Comparison of ENCODE assay signal across 8 cellular contexts in the genomic region with DNA sequence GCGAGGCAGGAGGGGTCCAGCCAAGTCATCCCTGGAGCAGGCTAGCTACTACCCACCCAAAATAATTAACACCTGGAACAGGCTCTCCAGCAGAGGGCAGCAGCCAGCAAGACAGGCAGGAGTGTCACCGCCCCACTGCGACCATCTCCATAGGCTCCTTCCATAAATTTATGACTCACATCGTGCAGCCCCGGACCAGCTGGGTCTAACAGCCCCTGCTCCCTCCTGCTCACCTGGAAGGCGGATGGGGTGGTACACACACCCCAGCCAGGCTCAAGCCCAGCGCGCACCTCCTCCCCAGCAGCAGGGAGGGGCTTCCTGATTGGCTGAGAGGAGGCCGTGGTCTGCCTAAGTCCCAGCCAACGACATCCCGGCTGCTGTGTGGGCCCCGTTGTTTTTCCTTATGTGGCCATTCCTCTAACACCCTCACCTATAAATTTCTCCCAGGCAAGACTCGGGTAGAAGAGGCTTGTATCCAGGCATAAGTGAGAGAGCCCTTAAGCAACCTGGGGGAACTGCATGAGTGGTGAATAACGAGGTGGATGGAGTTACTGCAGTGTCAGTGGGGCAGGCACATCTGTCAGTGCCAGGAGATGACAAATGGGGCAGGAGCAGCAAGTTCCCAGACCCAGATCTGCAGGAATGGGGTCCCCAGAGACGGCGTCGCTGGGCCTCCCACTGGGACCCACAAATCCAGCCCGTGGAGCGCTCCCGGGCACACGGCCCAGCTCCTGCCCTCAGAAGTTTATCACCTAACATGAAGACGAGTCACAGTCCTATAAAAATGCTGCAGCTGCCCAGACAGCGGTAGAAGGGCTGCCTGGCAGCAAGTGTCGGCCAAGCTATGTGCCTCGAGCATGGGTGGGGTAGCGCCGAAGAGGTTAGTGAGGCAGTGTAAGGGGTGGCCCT. TPM values are rescaled to one million over a fixed set of nuclear protein-coding genes. Genes with fewer than 3 reads are reported as not detected.
A peak's percentile ranks its signal among the peaks of the same experiment; 100 is the strongest.
DNase-seq lines count a peak whose midpoint lies in the region; TF ChIP-seq lines count a peak whose summit lies in the region.

No MANE protein-coding gene starts in this region.

- no peaks in the 10 kb centered on the region for H3K27me3 ChIP-seq in kidney epithelial cell (ENCODE audit: control insufficient read depth, insufficient read depth, low read length)

- intact Hi-C loops in MCF 10A (cut with micrococcal nuclease), result loop anchor here (5.0 kb wide), 1 partner anchor 356 kb away; no protein-coding TSS in a partner anchor
- intact Hi-C loops in lower leg skin (cut with DNase I; ENCODE audit: low total_unique reads), result no loop called here

- TF ChIP-seq POLR2A in lower leg skin (IDR thresholded peaks at IDR 0.05), result no peak

- 29 to 31% methylated on average over 19 to 26 of the region's 27 CpGs for WGBS in lower leg skin, 2 donors

- H3K4me1 Mint-ChIP-seq in MCF 10A (ENCODE audit: insufficient read depth, unreplicated experiment), result no peaks in the 10 kb centered on the region

- H3K27ac Mint-ChIP-seq in MCF 10A (ENCODE audit: low read depth, unreplicated experiment), result no peak overlapping the region

- POLR2A ChIA-PET in MCF 10A (lab: Yijun Ruan, JAX), result no interaction called here

- H3K27me3 Mint-ChIP-seq in MCF 10A (ENCODE audit: insufficient read depth, unreplicated experiment), result no peaks in the 10 kb centered on the region

- no peak overlapping the region for H3K4me3 Mint-ChIP-seq in MCF 10A (ENCODE audit: unreplicated experiment)

- BruUV-seq in MCF 10A (replicated peaks; lab: Mats Ljungman, UMichigan), result no TSS peak

- peak overlapping the region; percentile 49 for H3K27ac ChIP-seq in VCaP

- in situ Hi-C loops in ACHN (cut with HindIII; ENCODE audit: low pct_ligation_motif_present, low pct_unique_long_range_greater_than_20kb, low sequenced_read_pairs), result no loop called here

- CTCF ChIA-PET in MCF 10A (lab: Yijun Ruan, JAX), result interaction anchor here (0.6 to 28.9 kb wide), 35 partner anchors 8 to 727 kb away, joined by 3 to 530 read pairs (median 4); no protein-coding TSS in a partner anchor

- peak; percentile 69 for TF ChIP-seq CTCF in GM20000 (IDR thresholded peaks at IDR 0.05; ENCODE audit: extremely low read depth, missing control alignments)
- TF ChIP-seq CTCF in VCaP (conservative IDR thresholded peaks at IDR 0.05), result peak; percentile 96
- TF ChIP-seq CTCF in MCF 10A (IDR thresholded peaks at IDR 0.05; ENCODE audit: unreplicated experiment), result peak; percentile 70
- peak; percentile 75 for TF ChIP-seq CTCF in kidney epithelial cell (IDR thresholded peaks at IDR 0.05; ENCODE audit: insufficient read depth, low read length, poor library complexity, severe bottlenecking)
- no peak for TF ChIP-seq CTCF in lower leg skin (IDR thresholded peaks at IDR 0.05)

- peak overlapping the region; percentile 19 for H3K4me3 ChIP-seq in kidney epithelial cell (ENCODE audit: low read depth, low read length)
- no peak overlapping the region for H3K4me3 ChIP-seq in lower leg skin (ENCODE audit: low read depth, poor library complexity, severe bottlenecking)

- no peaks in the 10 kb centered on the region for H3K36me3 ChIP-seq in kidney epithelial cell (ENCODE audit: control insufficient read depth, insufficient read depth, low read length)

- no peaks in the 10 kb centered on the region for H3K36me3 Mint-ChIP-seq in MCF 10A (ENCODE audit: insufficient read depth, unreplicated experiment)

- DNase-seq in ACHN (peak; percentile 51), GM20000 (ENCODE audit: low spot score) (peak; percentile 87), NCI-H2196 (lab: John Stamatoyannopoulos, UW; ENCODE audit: unreplicated experiment) (peak; percentile 65), MCF 10A (ENCODE audit: unreplicated experiment) (peak; percentile 74), kidney epithelial cell (ENCODE audit: low read depth) (peak; percentile 14), lower leg skin (ENCODE audit: low spot score in 2 of 2) (no peak)
- peak in 2 of 3 donors; percentile 22 to 45 for DNase-seq in stimulated activated CD4-positive, alpha-beta T cell treated with anti-CD3 and anti-CD28 coated beads, TNF-alpha, amount 100 ng/mL, for 1 hour (ENCODE audit: low read depth in 3 of 3, low spot score in 1 of 3)

- H3K9me3 Mint-ChIP-seq in MCF 10A (ENCODE audit: unreplicated experiment), result no peaks in the 10 kb centered on the region

RNA-seq across cellular contexts. Expression of gene CEBPG, which starts 43.1 kb away (rescaled TPM):
- 78.5 and 91.3 TPM in 2 replicates for total RNA-seq in MCF 10A (2022)
- 51.7 and 55.7 TPM in 2 replicates for total RNA-seq in kidney epithelial cell
- total RNA-seq in lower leg skin, result 10 to 100 TPM; 38.0 to 48.3 (median 43.1) TPM

Comparison
In these comparisons a context has a peak if more than half of its experiments do, and no peak if none do; other contexts are left out.
1. DNase-seq: peak in ACHN (single experiment), GM20000 (single experiment), NCI-H2196 (single experiment), MCF 10A (single experiment), kidney epithelial cell (single experiment) and stimulated activated CD4-positive, alpha-beta T cell treated with anti-CD3 and anti-CD28 coated beads, TNF-alpha, amount 100 ng/mL, for 1 hour (2 of 3); none in lower leg skin (0 of 2).
2. CTCF ChIP-seq: peak in GM20000 (single experiment), VCaP (single experiment), MCF 10A (single experiment) and kidney epithelial cell (single experiment); none in lower leg skin (0 of 3).